20 cellular contexts compared by ENCODE assay signal in the genomic region with DNA sequence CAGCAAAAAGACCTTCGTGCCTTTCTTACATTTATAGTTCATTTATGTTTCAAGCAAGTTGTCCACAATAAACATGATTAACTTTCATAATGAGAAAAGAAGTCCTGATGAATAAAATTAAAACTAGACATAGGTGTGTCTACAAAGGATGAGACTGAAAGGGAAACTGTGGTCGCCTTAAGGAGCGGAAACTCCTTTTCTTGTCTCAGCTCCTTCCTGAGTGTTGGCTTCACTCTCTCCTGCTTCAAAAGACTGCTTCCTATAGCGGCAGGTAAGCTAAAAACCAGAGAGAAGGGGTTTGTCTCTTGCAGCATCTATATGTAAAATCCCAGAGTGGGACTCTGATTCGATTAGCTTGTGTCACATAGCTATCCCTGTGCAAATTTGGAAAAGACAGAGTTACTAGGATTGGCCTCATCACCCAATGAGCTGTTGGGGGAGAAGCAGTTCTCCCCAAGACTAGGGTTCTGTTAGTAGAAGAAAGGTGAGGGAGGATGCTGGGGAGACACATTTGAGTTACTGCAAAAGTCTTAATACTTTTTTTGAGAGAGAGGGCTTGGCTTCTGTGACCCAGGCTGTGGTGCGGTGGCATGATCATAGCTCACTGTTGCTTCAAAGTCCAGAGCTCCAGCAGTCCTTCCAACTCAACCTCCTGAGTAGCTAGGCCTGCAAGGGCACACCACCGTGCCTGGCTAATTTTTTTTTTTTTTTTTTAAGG. TPM values are rescaled to one million over a fixed set of nuclear protein-coding genes. Genes with fewer than 3 reads are reported as not detected.
DNase-seq lines count a peak whose midpoint lies in the region; ATAC-seq and TF ChIP-seq lines count a peak whose summit lies in the region.
"Had no signal": no experiment of that assay in that cellular context is flagged by ENCODE, and none has a peak within 500 bp of the region (broad histone marks: within the 10 kb centered on the region; RNA-seq: fewer than 3 reads in every experiment).

No MANE protein-coding gene starts in this region.

- H3K27me3 Mint-ChIP-seq in activated naive CD4-positive, alpha-beta T cell treated with anti-CD3 and anti-CD28 coated beads for 36 hours (ENCODE audit: low read depth): peaks cover 3% of the 10 kb centered on the region
- H3K27me3 Mint-ChIP-seq in CD8-positive, alpha-beta T cell (ENCODE audit: low read depth): no peaks in the 10 kb centered on the region
- peaks cover 2% of the 10 kb centered on the region for H3K27me3 Mint-ChIP-seq in activated CD4-positive, alpha-beta memory T cell treated with anti-CD3 and anti-CD28 coated beads for 36 hours
- H3K27me3 Mint-ChIP-seq in endodermal cell (ENCODE audit: insufficient read depth) (no peaks in the 10 kb centered on the region), WTC11 (ENCODE audit: low read depth) (no peaks in the 10 kb centered on the region)

- H3K27ac ChIP-seq in CD8-positive, alpha-beta T cell (ENCODE audit: low read depth, low read length): no peak overlapping the region
- H3K27ac ChIP-seq in endodermal cell (ENCODE audit: low read depth, low read length): no peak overlapping the region
- H3K27ac ChIP-seq in SJCRH30: no peak overlapping the region
- H3K27ac ChIP-seq in neuronal stem cell (replicated peaks; ENCODE audit: low read length): no peak overlapping the region
- H3K27ac ChIP-seq: heart right ventricle, parathyroid adenoma had no signal

- H3K36me3 ChIP-seq in CD8-positive, alpha-beta T cell (ENCODE audit: insufficient read depth, low read length): no peaks in the 10 kb centered on the region
- H3K36me3 ChIP-seq in endodermal cell (ENCODE audit: control insufficient read depth, insufficient read depth, low read length) (peaks cover 46% of the 10 kb centered on the region), SJCRH30 (peaks cover 32% of the 10 kb centered on the region), neuronal stem cell (replicated peaks in 1 of 2; ENCODE audit: control insufficient read depth in 2 of 2, insufficient read depth in 2 of 2, low read length in 2 of 2) (peaks cover 22 to 58% of the 10 kb centered on the region in 2 donors)

- H3K4me3 Mint-ChIP-seq in activated naive CD4-positive, alpha-beta T cell treated with anti-CD3 and anti-CD28 coated beads for 36 hours: no peak overlapping the region
- peak overlapping the region; percentile 18 for H3K4me3 Mint-ChIP-seq in CD8-positive, alpha-beta T cell
- H3K4me3 Mint-ChIP-seq in activated CD4-positive, alpha-beta memory T cell treated with anti-CD3 and anti-CD28 coated beads for 36 hours: no peak overlapping the region
- H3K4me3 Mint-ChIP-seq in endodermal cell (no peak overlapping the region), WTC11 (no peak overlapping the region)

- H3K36me3 Mint-ChIP-seq in activated naive CD4-positive, alpha-beta T cell treated with anti-CD3 and anti-CD28 coated beads for 36 hours (ENCODE audit: low read depth): no peaks in the 10 kb centered on the region
- H3K36me3 Mint-ChIP-seq in CD8-positive, alpha-beta T cell: no peaks in the 10 kb centered on the region
- H3K36me3 Mint-ChIP-seq in activated CD4-positive, alpha-beta memory T cell treated with anti-CD3 and anti-CD28 coated beads for 36 hours: no peaks in the 10 kb centered on the region
- H3K36me3 Mint-ChIP-seq in endodermal cell (ENCODE audit: low read depth) (peaks cover 44% of the 10 kb centered on the region), WTC11 (peaks cover 37% of the 10 kb centered on the region)

- peaks cover 36% of the 10 kb centered on the region for H3K4me1 Mint-ChIP-seq in activated naive CD4-positive, alpha-beta T cell treated with anti-CD3 and anti-CD28 coated beads for 36 hours (ENCODE audit: low read depth)
- peaks cover 16% of the 10 kb centered on the region for H3K4me1 Mint-ChIP-seq in CD8-positive, alpha-beta T cell (ENCODE audit: low read depth)
- H3K4me1 Mint-ChIP-seq in activated CD4-positive, alpha-beta memory T cell treated with anti-CD3 and anti-CD28 coated beads for 36 hours (ENCODE audit: low read depth): peaks cover 43% of the 10 kb centered on the region
- H3K4me1 Mint-ChIP-seq in endodermal cell (no peaks in the 10 kb centered on the region), WTC11 (no peaks in the 10 kb centered on the region)

- no peak overlapping the region for H2AK5ac ChIP-seq in neuronal stem cell (ENCODE audit: low read depth, low read length)

- H3K23ac ChIP-seq in neuronal stem cell (ENCODE audit: low read depth, low read length, poor library complexity): no peak overlapping the region

- no peak overlapping the region for H3K14ac ChIP-seq in neuronal stem cell (ENCODE audit: low read length)

- H2AFZ ChIP-seq in neuronal stem cell (ENCODE audit: low read length): no peak overlapping the region
- H2AFZ ChIP-seq: parathyroid adenoma had no signal

- H2BK12ac ChIP-seq in neuronal stem cell (ENCODE audit: low read length): no peak overlapping the region

- peak; percentile 65 for DNase-seq in activated naive CD4-positive, alpha-beta T cell treated with anti-CD3 and anti-CD28 coated beads for 36 hours
- no peak for DNase-seq in activated naive CD4-positive, alpha-beta T cell treated with anti-CD3 and anti-CD28 coated beads, Interleukin-2, amount 50 U/mL, for 16 hours
- DNase-seq in CD8-positive, alpha-beta T cell: no peak
- peak; percentile 48 for DNase-seq in activated CD4-positive, alpha-beta memory T cell treated with anti-CD3 and anti-CD28 coated beads for 36 hours
- DNase-seq in endodermal cell (peak; percentile 9), WTC11 (ENCODE audit: low spot score) (no peak), SJCRH30 (no peak), neuronal stem cell (ENCODE audit: low spot score) (no peak)
- DNase-seq: activated CD8-positive, alpha-beta memory T cell treated with anti-CD3 and anti-CD28 coated beads for 24 hours; activated gamma-delta T cell; foreskin fibroblast; heart right ventricle; KBM-7; left colon; mesendoderm; MM.1S; NCI-H1417 treated with DMSO at 0.1 percent for 48 hours; SHP77 treated with DMSO at 0.1 percent for 48 hours had no signal

- H3K9me3 Mint-ChIP-seq in activated naive CD4-positive, alpha-beta T cell treated with anti-CD3 and anti-CD28 coated beads for 36 hours: no peaks in the 10 kb centered on the region
- no peaks in the 10 kb centered on the region for H3K9me3 Mint-ChIP-seq in CD8-positive, alpha-beta T cell
- H3K9me3 Mint-ChIP-seq in activated CD4-positive, alpha-beta memory T cell treated with anti-CD3 and anti-CD28 coated beads for 36 hours: no peaks in the 10 kb centered on the region
- no peaks in the 10 kb centered on the region for H3K9me3 Mint-ChIP-seq in endodermal cell
- H3K9me3 Mint-ChIP-seq in WTC11: no peaks in the 10 kb centered on the region

- H4K91ac ChIP-seq in neuronal stem cell (ENCODE audit: low read depth, low read length, poor library complexity): no peak overlapping the region

- H3K27me3 ChIP-seq in CD8-positive, alpha-beta T cell (ENCODE audit: insufficient read depth, low read length): no peaks in the 10 kb centered on the region
- no peaks in the 10 kb centered on the region for H3K27me3 ChIP-seq in endodermal cell (ENCODE audit: control insufficient read depth, insufficient read depth, low read length, poor library complexity, severe bottlenecking)
- H3K27me3 ChIP-seq in SJCRH30: no peaks in the 10 kb centered on the region
- H3K27me3 ChIP-seq in neuronal stem cell (ENCODE audit: control insufficient read depth in 3 of 3, insufficient read depth in 3 of 3, low read depth in 1 of 3, low read length in 3 of 3): no peaks in the 10 kb centered on the region
- H3K27me3 ChIP-seq: heart right ventricle had no signal

- CTCF ChIA-PET in activated naive CD4-positive, alpha-beta T cell treated with anti-CD3 and anti-CD28 coated beads for 36 hours (lab: Charles Lee): interaction anchor here (1.2 to 1.7 kb wide), 2 partner anchors 16 to 32 kb away, joined by 5 to 8 read pairs; partner anchors contain the start of gene CTSL
- CTCF ChIA-PET in CD8-positive, alpha-beta T cell (lab: Charles Lee): no interaction called here
- CTCF ChIA-PET in activated CD4-positive, alpha-beta memory T cell treated with anti-CD3 and anti-CD28 coated beads for 36 hours (lab: Charles Lee): interaction anchor here (1.1 to 1.9 kb wide), 3 partner anchors 25 to 103 kb away, joined by 3 to 10 read pairs (median 8); no protein-coding TSS in a partner anchor
- CTCF ChIA-PET in WTC11 (lab: Charles Lee): interaction anchor here (0.6 to 1.2 kb wide), 4 partner anchors 14 to 372 kb away, joined by 3 to 4 read pairs (median 4); no protein-coding TSS in a partner anchor

- no peak overlapping the region for H3K18ac ChIP-seq in neuronal stem cell (ENCODE audit: low read length)

- H2BK120ac ChIP-seq in neuronal stem cell (ENCODE audit: low read depth, low read length): no peak overlapping the region

- H2BK5ac ChIP-seq in neuronal stem cell (ENCODE audit: low read length): no peak overlapping the region

- no peaks in the 10 kb centered on the region for H3K79me1 ChIP-seq in neuronal stem cell (ENCODE audit: low read depth, low read length)

- H2BK15ac ChIP-seq in neuronal stem cell (ENCODE audit: low read length): no peak overlapping the region

- H3K4me2 ChIP-seq in neuronal stem cell (ENCODE audit: insufficient read depth, low read length, poor library complexity, severe bottlenecking): no peak overlapping the region

- no peaks in the 10 kb centered on the region for H3K9me3 ChIP-seq in CD8-positive, alpha-beta T cell (ENCODE audit: low read length)
- H3K9me3 ChIP-seq in endodermal cell (ENCODE audit: control insufficient read depth, low read length) (no peaks in the 10 kb centered on the region), SJCRH30 (replicated peaks) (no peaks in the 10 kb centered on the region), neuronal stem cell (replicated peaks in 1 of 2; ENCODE audit: control insufficient read depth in 2 of 2, insufficient read depth in 1 of 2, low read depth in 1 of 2, low read length in 2 of 2) (no peaks in the 10 kb centered on the region)
- H3K9me3 ChIP-seq: heart right ventricle had no signal

- TF ChIP-seq CTCF in CD8-positive, alpha-beta T cell (IDR thresholded peaks at IDR 0.05): no peak
- TF ChIP-seq CTCF in endodermal cell (conservative IDR thresholded peaks at IDR 0.05) (no peak), WTC11 (IDR thresholded peaks at IDR 0.05) (no peak)

- ATAC-seq in CD8-positive, alpha-beta T cell: no peak
- no peak for ATAC-seq in WTC11
- ATAC-seq: heart right ventricle, left colon, right cardiac atrium had no signal

- WGBS in endodermal cell (ENCODE audit: insufficient coverage in 1 of 2, insufficient read length in 1 of 2), 2 experiments: 89 to 92% methylated on average over 5 to 6 of the region's 7 CpGs
- no CpG with 5 or more reads among the region's 7 CpGs for WGBS in neuronal stem cell (ENCODE audit: extremely low coverage in 2 of 2, insufficient read length in 2 of 2, insufficient replicate concordance in 1 of 2), 2 donors

- POLR2A ChIA-PET in CD8-positive, alpha-beta T cell (lab: Charles Lee): interaction anchor here (0.6 to 1.2 kb wide), 2 partner anchors 17 to 20 kb away, joined by 3 read pairs; partner anchors contain the start of gene CTSL
- POLR2A ChIA-PET in activated CD4-positive, alpha-beta memory T cell treated with anti-CD3 and anti-CD28 coated beads for 36 hours (lab: Charles Lee): interaction anchor here (0.6 to 1.2 kb wide), 4 partner anchors 14 to 173 kb away, joined by 3 to 4 read pairs (median 4); partner anchors contain the start of gene CTSL
- POLR2A ChIA-PET in WTC11 (lab: Charles Lee): interaction anchor here (1.6 kb wide), 1 partner anchor 17 kb away, joined by 3 read pairs; the partner anchor contains the start of gene CTSL

- H3K4ac ChIP-seq in neuronal stem cell (ENCODE audit: low read length): no peak overlapping the region

- H3K4me1 ChIP-seq in CD8-positive, alpha-beta T cell (ENCODE audit: insufficient read depth, low read length): peaks cover 14% of the 10 kb centered on the region
- H3K4me1 ChIP-seq in endodermal cell (ENCODE audit: control insufficient read depth, insufficient read depth, low read length) (no peaks in the 10 kb centered on the region), SJCRH30 (peaks cover 24% of the 10 kb centered on the region), neuronal stem cell (ENCODE audit: control insufficient read depth in 2 of 2, insufficient read depth in 1 of 2, low read depth in 1 of 2, low read length in 2 of 2) (peaks cover 0 to 1% of the 10 kb centered on the region in 2 donors)

- H3K27ac Mint-ChIP-seq in activated naive CD4-positive, alpha-beta T cell treated with anti-CD3 and anti-CD28 coated beads for 36 hours: no peak overlapping the region
- H3K27ac Mint-ChIP-seq in CD8-positive, alpha-beta T cell: peak overlapping the region; percentile 60
- peak overlapping the region; percentile 38 for H3K27ac Mint-ChIP-seq in activated CD4-positive, alpha-beta memory T cell treated with anti-CD3 and anti-CD28 coated beads for 36 hours
- H3K27ac Mint-ChIP-seq in endodermal cell (no peak overlapping the region), WTC11 (no peak overlapping the region)

- no peak overlapping the region for H4K8ac ChIP-seq in neuronal stem cell (ENCODE audit: low read depth, low read length)

- intact Hi-C loops in activated naive CD4-positive, alpha-beta T cell treated with anti-CD3 and anti-CD28 coated beads for 36 hours (cut with micrococcal nuclease): loop anchor here (1.0 to 10.0 kb wide), 6 partner anchors 18 to 766 kb away; partner anchors contain the start of gene CTSL
- intact Hi-C loops in CD8-positive, alpha-beta T cell (cut with DNase I, micrococcal nuclease): no loop called here
- intact Hi-C loops in activated CD4-positive, alpha-beta memory T cell treated with anti-CD3 and anti-CD28 coated beads for 36 hours (cut with micrococcal nuclease): loop anchor here (1.0 to 10.0 kb wide), 4 partner anchors 20 to 296 kb away; no protein-coding TSS in a partner anchor

- no peak overlapping the region for H3K4me3 ChIP-seq in CD8-positive, alpha-beta T cell (ENCODE audit: low read depth, low read length)
- no peak overlapping the region for H3K4me3 ChIP-seq in endodermal cell (ENCODE audit: low read length)
- H3K4me3 ChIP-seq in SJCRH30: no peak overlapping the region
- no peak overlapping the region for H3K4me3 ChIP-seq in neuronal stem cell (ENCODE audit: low read length in 2 of 2)
- H3K4me3 ChIP-seq: heart right ventricle had no signal

- H3K9ac ChIP-seq in endodermal cell (ENCODE audit: extremely low read depth, low read length, poor library complexity, severe bottlenecking) (no peak overlapping the region), neuronal stem cell (ENCODE audit: low read depth, low read length, poor library complexity) (no peak overlapping the region)
- H3K9ac ChIP-seq: parathyroid adenoma had no signal

RNA-seq across cellular contexts. Expression of gene CTSL, which starts 16.8 kb away (rescaled TPM):
- total RNA-seq in activated naive CD4-positive, alpha-beta T cell treated with anti-CD3 and anti-CD28 coated beads for 36 hours: under 1 TPM; 0.81 to 0.86 TPM
- total RNA-seq in CD8-positive, alpha-beta T cell: 1 to 10 TPM in 1 of 2 experiments, under 1 TPM in 1; 0.58 to 1.2 TPM
- 10 to 100 TPM; 26.1 to 33.7 TPM for total RNA-seq in activated CD4-positive, alpha-beta memory T cell treated with anti-CD3 and anti-CD28 coated beads for 36 hours
- total RNA-seq in endodermal cell (100 to 1,000 TPM in 1 of 2 donors, 10 to 100 TPM in 1; 81.2 to 131 TPM), WTC11 (2021) (33.0 to 39.7 TPM (median 33.4 TPM) in 3 replicates)
- polyA plus RNA-seq in endodermal cell (2013, experiment 1 of 2): 49.7 TPM
- polyA plus RNA-seq in endodermal cell (2013, experiment 2 of 2): 47.5 TPM
- 31.1 and 32.2 TPM in 2 replicates for total RNA-seq in SJCRH30 (2014; rRNA removed; shearing (Covaris generic))
- 40.2 TPM for polyA plus RNA-seq in neuronal stem cell (2013, experiment 1 of 2)
- polyA plus RNA-seq in neuronal stem cell (2013, experiment 2 of 2): 39.2 TPM

Comparison
In these comparisons a context has a peak if more than half of its experiments do, and no peak if none do; other contexts are left out.
1. DNase-seq: peak in activated naive CD4-positive, alpha-beta T cell treated with anti-CD3 and anti-CD28 coated beads for 36 hours (single experiment), activated CD4-positive, alpha-beta memory T cell treated with anti-CD3 and anti-CD28 coated beads for 36 hours (single experiment) and endodermal cell (single experiment); none in activated naive CD4-positive, alpha-beta T cell treated with anti-CD3 and anti-CD28 coated beads, Interleukin-2, amount 50 U/mL, for 16 hours (single experiment), CD8-positive, alpha-beta T cell (0 of 7), WTC11 (single experiment), SJCRH30 (0 of 2) and neuronal stem cell (single experiment).
2. H3K27ac Mint-ChIP-seq: peak in CD8-positive, alpha-beta T cell (single experiment) and activated CD4-positive, alpha-beta memory T cell treated with anti-CD3 and anti-CD28 coated beads for 36 hours (single experiment); none in activated naive CD4-positive, alpha-beta T cell treated with anti-CD3 and anti-CD28 coated beads for 36 hours (single experiment), endodermal cell (single experiment) and WTC11 (single experiment).
3. RNA of gene CTSL, which starts 16.8 kb away (total RNA-seq): 81.2 to 131 TPM in endodermal cell, 33.0 to 39.7 TPM in WTC11, 26.1 to 33.7 TPM in activated CD4-positive, alpha-beta memory T cell treated with anti-CD3 and anti-CD28 coated beads for 36 hours and 31.1 to 32.2 TPM in SJCRH30; 0.58 to 1.2 TPM in CD8-positive, alpha-beta T cell and 0.81 to 0.86 TPM in activated naive CD4-positive, alpha-beta T cell treated with anti-CD3 and anti-CD28 coated beads for 36 hours; every median in the first group is over 10 times any median in the second.
4. intact Hi-C loops: an anchor here in activated naive CD4-positive, alpha-beta T cell treated with anti-CD3 and anti-CD28 coated beads for 36 hours (1.0 to 10.0 kb wide) and activated CD4-positive, alpha-beta memory T cell treated with anti-CD3 and anti-CD28 coated beads for 36 hours (1.0 to 10.0 kb wide); none called in CD8-positive, alpha-beta T cell.